ENCODE assay signal across 12 cellular contexts in genomic region chr7:102346983-102347382, GRCh38. TPM values are rescaled to one million over a fixed set of nuclear protein-coding genes. Genes with fewer than 3 reads are reported as not detected.
DNase-seq lines count a peak whose midpoint lies in the region.
"Not testable (repeated sequence)": the region's sequence is repeated elsewhere in the genome, so short reads cannot be mapped to it uniquely, and the experiment has no call there.
"Had no signal": no experiment of that assay in that cellular context is flagged by ENCODE, and none has a peak within 500 bp of the region (broad histone marks: within the 10 kb centered on the region; RNA-seq: fewer than 3 reads in every experiment).

No MANE protein-coding gene starts in this region.

- intact Hi-C loops in activated CD4-positive, alpha-beta T cell treated with anti-CD3 and anti-CD28 coated beads, Interleukin-2, amount 10 ng/mL, durations not matched to agents 24 days and 14 days (cut with micrococcal nuclease), result not testable (repeated sequence)

- H3K4me1 Mint-ChIP-seq in activated CD4-positive, alpha-beta T cell treated with anti-CD3 and anti-CD28 coated beads, Interleukin-2, amount 10 ng/mL, durations not matched to agents 24 days and 14 days, result not testable (repeated sequence)

- H3K27me3 Mint-ChIP-seq in activated CD4-positive, alpha-beta T cell treated with anti-CD3 and anti-CD28 coated beads, Interleukin-2, amount 10 ng/mL, durations not matched to agents 24 days and 14 days, result not testable (repeated sequence)

- not testable (repeated sequence) for H3K36me3 Mint-ChIP-seq in activated CD4-positive, alpha-beta T cell treated with anti-CD3 and anti-CD28 coated beads, Interleukin-2, amount 10 ng/mL, durations not matched to agents 24 days and 14 days (ENCODE audit: low read depth)

- H3K9me3 Mint-ChIP-seq in activated CD4-positive, alpha-beta T cell treated with anti-CD3 and anti-CD28 coated beads, Interleukin-2, amount 10 ng/mL, durations not matched to agents 24 days and 14 days, result not testable (repeated sequence)

- not testable (repeated sequence) for H3K27ac Mint-ChIP-seq in activated CD4-positive, alpha-beta T cell treated with anti-CD3 and anti-CD28 coated beads, Interleukin-2, amount 10 ng/mL, durations not matched to agents 24 days and 14 days

- DNase-seq in activated CD4-positive, alpha-beta T cell treated with anti-CD3 and anti-CD28 coated beads, Interleukin-2, amount 10 ng/mL, durations not matched to agents 24 days and 14 days, result peak; percentile 58

- not testable (repeated sequence) for H3K4me3 Mint-ChIP-seq in activated CD4-positive, alpha-beta T cell treated with anti-CD3 and anti-CD28 coated beads, Interleukin-2, amount 10 ng/mL, durations not matched to agents 24 days and 14 days

RNA-seq across cellular contexts. Expression of gene SPDYE6, which starts 9.3 kb away (rescaled TPM):
- total RNA-seq in activated CD4-positive, alpha-beta T cell treated with anti-CD3 and anti-CD28 coated beads, Interleukin-2, amount 10 ng/mL, durations not matched to agents 24 days and 14 days, result not detected in 2 replicates
- total RNA-seq: A172; A673; B cell; Caco-2; Calu3; CD4-positive, alpha-beta memory T cell; CD4-positive, alpha-beta T cell; CD4-positive, CD25-positive, alpha-beta regulatory T cell; CD8-positive, alpha-beta memory T cell; CD8-positive, alpha-beta T cell; Daoy had no signal

RNA-seq across cellular contexts. Expression of gene PRKRIP1, which starts 49.2 kb away (rescaled TPM):
- total RNA-seq in activated CD4-positive, alpha-beta T cell treated with anti-CD3 and anti-CD28 coated beads, Interleukin-2, amount 10 ng/mL, durations not matched to agents 24 days and 14 days, result 26.4 and 31.7 TPM in 2 replicates
